In the genomic region with DNA sequence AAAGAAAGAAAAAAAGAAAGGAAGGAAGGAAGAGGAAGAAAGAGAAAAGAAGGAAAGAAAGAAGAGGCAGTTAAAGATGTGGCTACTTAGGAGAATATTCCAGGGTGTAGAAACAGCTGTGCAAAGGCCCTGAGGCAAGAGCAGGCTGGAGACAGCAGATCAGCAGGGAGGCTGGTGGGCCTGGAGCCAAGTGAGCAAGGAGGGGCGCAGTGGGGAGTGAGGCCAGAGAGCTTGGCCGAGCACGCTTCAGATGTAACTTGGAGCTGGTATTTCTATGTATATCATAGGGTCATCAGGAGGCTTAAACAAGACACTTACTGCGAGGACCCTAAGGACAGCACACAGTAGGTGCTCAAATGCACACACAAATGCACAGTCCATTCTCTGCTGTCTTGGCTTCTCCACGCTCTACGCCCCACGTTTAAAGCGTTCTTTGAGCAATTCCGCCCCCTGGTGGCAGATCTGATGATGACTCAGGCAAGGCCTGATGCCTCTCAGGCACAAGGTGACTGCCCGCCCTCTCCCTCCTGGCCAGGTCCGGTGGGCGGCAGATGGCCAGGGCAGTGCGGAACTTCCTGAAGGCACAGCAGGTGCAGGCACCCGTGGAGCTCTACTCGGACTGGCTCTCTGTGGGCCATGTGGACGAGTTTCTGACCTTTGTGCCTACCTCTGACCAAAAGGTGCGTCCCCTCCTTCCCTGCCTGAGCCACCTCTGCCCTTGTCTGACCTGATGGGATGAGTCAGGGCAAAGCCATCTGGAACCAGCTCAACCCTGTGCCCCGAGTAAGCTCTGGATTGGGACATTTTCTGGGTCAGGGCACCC, we compare ENCODE assay signal across 1 cellular context.
TF ChIP-seq lines count a peak whose summit lies in the region.

No MANE protein-coding gene starts in this region.

TF ChIP-seq in HepG2, 621 proteins besides CTCF, POLR2A, EP300 and RAD21 (continued from another document and continues in another):
- TF ChIP-seq ATF5 (CRISPR knock-in tag; IDR thresholded peaks at IDR 0.05; ENCODE audit: low read depth) (no peak), HNRNPK (IDR thresholded peaks at IDR 0.05; ENCODE audit: low read depth, low read length, poor library complexity, severe bottlenecking) (no peak), GATA4 (IDR thresholded peaks at IDR 0.05; ENCODE audit: borderline replicate concordance, low read depth) (no peak), USF2 (IDR thresholded peaks at IDR 0.05; ENCODE audit: low read depth, low read length) (no peak), USF2 (CRISPR knock-in tag; IDR thresholded peaks at IDR 0.05; ENCODE audit: borderline replicate concordance) (no peak), NFYC (CRISPR knock-in tag; IDR thresholded peaks at IDR 0.05) (no peak), THAP11 (CRISPR knock-in tag; IDR thresholded peaks at IDR 0.05) (peak; percentile 24; the same call in 1 of the 2 replicates), HNRNPLL (IDR thresholded peaks at IDR 0.05; ENCODE audit: low read depth, low read length, poor library complexity, severe bottlenecking) (peak; percentile 32), ADNP (CRISPR knock-in tag; IDR thresholded peaks at IDR 0.05) (no peak), ZKSCAN1 (IDR thresholded peaks at IDR 0.05; ENCODE audit: low read length) (peak; percentile 94), ZNF367 (CRISPR knock-in tag; IDR thresholded peaks at IDR 0.05; ENCODE audit: borderline replicate concordance) (no peak), ZNF777 (CRISPR knock-in tag; IDR thresholded peaks at IDR 0.05) (no peak), HNRNPL (IDR thresholded peaks at IDR 0.05; ENCODE audit: low read depth, low read length) (0 out of 2 replicates have a peak, but pooled peaks have one; percentile 56), XRCC5 (optimal IDR thresholded peaks at IDR 0.05; ENCODE audit: low read length) (peak; percentile 78), ARNT2 (CRISPR knock-in tag; IDR thresholded peaks at IDR 0.05; ENCODE audit: low read depth) (no peak), ETV5 (CRISPR knock-in tag; IDR thresholded peaks at IDR 0.05; ENCODE audit: borderline replicate concordance) (peak; percentile 26; the same call in 1 of the 2 replicates), NPAS2 (CRISPR knock-in tag; IDR thresholded peaks at IDR 0.05; ENCODE audit: borderline replicate concordance) (no peak), PHF5A (CRISPR knock-in tag; IDR thresholded peaks at IDR 0.05; ENCODE audit: low read depth, unreplicated experiment) (no peak), HMGA1 (CRISPR knock-in tag; conservative IDR thresholded peaks at IDR 0.05) (no peak), NR2F1 (CRISPR knock-in tag; IDR thresholded peaks at IDR 0.05) (peak in 1 of 2 experiments; percentile 60; a peak in 2 of 4 replicates), NKX3-1 (CRISPR knock-in tag; IDR thresholded peaks at IDR 0.05) (no peak), ZNF552 (CRISPR knock-in tag; IDR thresholded peaks at IDR 0.05; ENCODE audit: borderline replicate concordance) (no peak), ZNF230 (CRISPR knock-in tag; IDR thresholded peaks at IDR 0.05) (no peak), SRF (IDR thresholded peaks at IDR 0.05; ENCODE audit: low read depth, low read length) (no peak), ZNF597 (CRISPR knock-in tag; IDR thresholded peaks at IDR 0.05) (no peak), NCOR1 (IDR thresholded peaks at IDR 0.05; ENCODE audit: borderline replicate concordance, low read length) (no peak), JDP2 (CRISPR knock-in tag; IDR thresholded peaks at IDR 0.05; ENCODE audit: borderline replicate concordance) (no peak), PHF21A (CRISPR knock-in tag; IDR thresholded peaks at IDR 0.05) (no peak), SNAPC5 (CRISPR knock-in tag; IDR thresholded peaks at IDR 0.05; ENCODE audit: borderline replicate concordance) (no peak), SMC3 (IDR thresholded peaks at IDR 0.05; ENCODE audit: low read length) (peak; percentile 82), TP53 (CRISPR knock-in tag; conservative IDR thresholded peaks at IDR 0.05) (no peak), TOPORS (CRISPR knock-in tag; IDR thresholded peaks at IDR 0.05) (no peak), ZMYM2 (CRISPR knock-in tag; IDR thresholded peaks at IDR 0.05) (0 out of 2 replicates have a peak, but pooled peaks have one; percentile 29), MATR3 (CRISPR knock-in tag; IDR thresholded peaks at IDR 0.05) (no peak), PHF8 (CRISPR knock-in tag; IDR thresholded peaks at IDR 0.05) (no peak), STAG1 (CRISPR knock-in tag; IDR thresholded peaks at IDR 0.05) (peak; percentile 91), HMG20B (CRISPR knock-in tag; conservative IDR thresholded peaks at IDR 0.05) (no peak), SETDB1 (CRISPR knock-in tag; IDR thresholded peaks at IDR 0.05; ENCODE audit: borderline replicate concordance) (no peak), ZFX (CRISPR knock-in tag; IDR thresholded peaks at IDR 0.05; ENCODE audit: low read depth) (peak; percentile 46; the same call in 1 of the 2 replicates), BATF2 (CRISPR knock-in tag; IDR thresholded peaks at IDR 0.05) (no peak), DMAP1 (CRISPR knock-in tag; IDR thresholded peaks at IDR 0.05) (no peak), CREBL2 (CRISPR knock-in tag; IDR thresholded peaks at IDR 0.05; ENCODE audit: borderline replicate concordance) (no peak), SRSF9 (IDR thresholded peaks at IDR 0.05; ENCODE audit: borderline replicate concordance, insufficient read depth, low read depth, low read length, poor library complexity, severe bottlenecking) (no peak), FIP1L1 (IDR thresholded peaks at IDR 0.05; ENCODE audit: borderline replicate concordance, insufficient read depth, low read depth, low read length) (no peak), ZNF331 (CRISPR knock-in tag; IDR thresholded peaks at IDR 0.05) (no peak), LRRFIP1 (CRISPR knock-in tag; conservative IDR thresholded peaks at IDR 0.05) (no peak), ZNF562 (CRISPR knock-in tag; IDR thresholded peaks at IDR 0.05; ENCODE audit: borderline replicate concordance) (no peak), ZFP36L1 (CRISPR knock-in tag; IDR thresholded peaks at IDR 0.05) (no peak), PRMT3 (CRISPR knock-in tag; IDR thresholded peaks at IDR 0.05; ENCODE audit: borderline replicate concordance, low read depth) (no peak)
- TF ChIP-seq, protein P1, sequence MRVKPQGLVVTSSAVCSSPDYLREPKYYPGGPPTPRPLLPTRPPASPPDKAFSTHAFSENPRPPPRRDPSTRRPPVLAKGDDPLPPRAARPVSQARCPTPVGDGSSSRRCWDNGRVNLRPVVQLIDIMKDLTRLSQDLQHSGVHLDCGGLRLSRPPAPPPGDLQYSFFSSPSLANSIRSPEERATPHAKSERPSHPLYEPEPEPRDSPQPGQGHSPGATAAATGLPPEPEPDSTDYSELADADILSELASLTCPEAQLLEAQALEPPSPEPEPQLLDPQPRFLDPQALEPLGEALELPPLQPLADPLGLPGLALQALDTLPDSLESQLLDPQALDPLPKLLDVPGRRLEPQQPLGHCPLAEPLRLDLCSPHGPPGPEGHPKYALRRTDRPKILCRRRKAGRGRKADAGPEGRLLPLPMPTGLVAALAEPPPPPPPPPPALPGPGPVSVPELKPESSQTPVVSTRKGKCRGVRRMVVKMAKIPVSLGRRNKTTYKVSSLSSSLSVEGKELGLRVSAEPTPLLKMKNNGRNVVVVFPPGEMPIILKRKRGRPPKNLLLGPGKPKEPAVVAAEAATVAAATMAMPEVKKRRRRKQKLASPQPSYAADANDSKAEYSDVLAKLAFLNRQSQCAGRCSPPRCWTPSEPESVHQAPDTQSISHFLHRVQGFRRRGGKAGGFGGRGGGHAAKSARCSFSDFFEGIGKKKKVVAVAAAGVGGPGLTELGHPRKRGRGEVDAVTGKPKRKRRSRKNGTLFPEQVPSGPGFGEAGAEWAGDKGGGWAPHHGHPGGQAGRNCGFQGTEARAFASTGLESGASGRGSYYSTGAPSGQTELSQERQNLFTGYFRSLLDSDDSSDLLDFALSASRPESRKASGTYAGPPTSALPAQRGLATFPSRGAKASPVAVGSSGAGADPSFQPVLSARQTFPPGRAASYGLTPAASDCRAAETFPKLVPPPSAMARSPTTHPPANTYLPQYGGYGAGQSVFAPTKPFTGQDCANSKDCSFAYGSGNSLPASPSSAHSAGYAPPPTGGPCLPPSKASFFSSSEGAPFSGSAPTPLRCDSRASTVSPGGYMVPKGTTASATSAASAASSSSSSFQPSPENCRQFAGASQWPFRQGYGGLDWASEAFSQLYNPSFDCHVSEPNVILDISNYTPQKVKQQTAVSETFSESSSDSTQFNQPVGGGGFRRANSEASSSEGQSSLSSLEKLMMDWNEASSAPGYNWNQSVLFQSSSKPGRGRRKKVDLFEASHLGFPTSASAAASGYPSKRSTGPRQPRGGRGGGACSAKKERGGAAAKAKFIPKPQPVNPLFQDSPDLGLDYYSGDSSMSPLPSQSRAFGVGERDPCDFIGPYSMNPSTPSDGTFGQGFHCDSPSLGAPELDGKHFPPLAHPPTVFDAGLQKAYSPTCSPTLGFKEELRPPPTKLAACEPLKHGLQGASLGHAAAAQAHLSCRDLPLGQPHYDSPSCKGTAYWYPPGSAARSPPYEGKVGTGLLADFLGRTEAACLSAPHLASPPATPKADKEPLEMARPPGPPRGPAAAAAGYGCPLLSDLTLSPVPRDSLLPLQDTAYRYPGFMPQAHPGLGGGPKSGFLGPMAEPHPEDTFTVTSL (CRISPR knock-in tag; IDR thresholded peaks at IDR 0.05; ENCODE audit: borderline replicate concordance), result no peak
- TF ChIP-seq, protein P2, sequence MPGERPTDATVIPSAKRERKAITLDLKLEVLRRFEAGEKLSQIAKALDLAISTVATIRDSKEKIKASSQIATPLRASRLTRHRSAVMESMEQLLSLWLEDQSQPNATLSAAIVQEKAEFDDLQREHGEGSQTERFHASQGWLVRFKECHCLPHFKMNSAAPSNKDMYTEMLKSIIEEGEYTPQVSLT (CRISPR knock-in tag; IDR thresholded peaks at IDR 0.05; ENCODE audit: borderline replicate concordance, low read depth), result no peak
